In the genomic region with DNA sequence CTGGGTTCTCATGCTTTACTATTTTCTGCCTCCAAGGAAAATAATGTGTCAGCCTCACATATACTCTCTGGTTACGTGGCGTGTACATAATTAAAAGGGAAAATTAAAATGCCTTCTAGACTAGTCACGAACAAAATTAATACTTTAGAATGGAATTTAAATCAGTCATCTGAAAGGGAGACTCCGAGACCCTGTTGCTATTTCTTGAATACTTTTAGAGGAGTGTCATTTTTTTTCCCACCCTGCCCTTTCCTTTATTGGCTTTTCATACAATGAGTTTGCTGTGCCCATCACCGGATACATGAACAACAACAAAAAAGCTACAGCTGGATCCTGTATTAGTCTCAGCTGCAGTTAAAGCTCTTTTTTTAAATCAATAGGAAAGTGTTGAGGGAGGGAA, we compare ENCODE assay signal across 11 cellular contexts. TPM values are rescaled to one million over a fixed set of nuclear protein-coding genes. Genes with fewer than 3 reads are reported as not detected.
A peak's percentile ranks its signal among the peaks of the same experiment; 100 is the strongest.
DNase-seq lines count a peak whose midpoint lies in the region; ATAC-seq and TF ChIP-seq lines count a peak whose summit lies in the region.
"Had no signal": no experiment of that assay in that cellular context is flagged by ENCODE, and none has a peak within 500 bp of the region (broad histone marks: within the 10 kb centered on the region; RNA-seq: fewer than 3 reads in every experiment).

No MANE protein-coding gene starts in this region.

- no peaks in the 10 kb centered on the region for H3K9me3 ChIP-seq in right atrium auricular region
- H3K9me3 ChIP-seq in mesenchymal stem cell (ENCODE audit: control insufficient read depth, low read length) = no peaks in the 10 kb centered on the region
- H3K9me3 ChIP-seq: transverse colon had no signal

- H4K8ac ChIP-seq in mesenchymal stem cell (ENCODE audit: low read length) = no peak overlapping the region

- H3K23ac ChIP-seq in mesenchymal stem cell (ENCODE audit: low read length in 2 of 2) = no peak overlapping the region

- no peak overlapping the region for H2AK5ac ChIP-seq in mesenchymal stem cell (ENCODE audit: low read length, severe bottlenecking)

- no peak overlapping the region for H2BK120ac ChIP-seq in mesenchymal stem cell (ENCODE audit: low read depth, low read length)

- H3K4me2 ChIP-seq in mesenchymal stem cell (ENCODE audit: low read length, poor library complexity, severe bottlenecking) = peak overlapping the region; percentile 10

- peaks cover 24% of the 10 kb centered on the region for H3K79me1 ChIP-seq in mesenchymal stem cell (replicated peaks; ENCODE audit: low read length, poor library complexity, severe bottlenecking)

- WGBS in mesenchymal stem cell = 18% methylated on average over 1 of the region's 5 CpGs

- no peaks in the 10 kb centered on the region for H3K36me3 Mint-ChIP-seq in activated CD4-positive, alpha-beta memory T cell treated with anti-CD3 and anti-CD28 coated beads, Interleukin-2, amount 10 ng/mL, durations not matched to agents 7 days and 5 days (ENCODE audit: low read depth)

- in situ Hi-C loops in brain microvascular endothelial cell (cut with HindIII; ENCODE audit: low pct_ligation_motif_present, low sequenced_read_pairs) = no loop called here

- DNase-seq in right atrium auricular region (ENCODE audit: low spot score) (no peak), Right ventricle myocardium superior (no peak), brain microvascular endothelial cell (no peak), mesenchymal stem cell (peak; percentile 52), H7 (no peak)
- no peak for DNase-seq in activated CD4-positive, alpha-beta memory T cell treated with anti-CD3 and anti-CD28 coated beads, Interleukin-2, amount 10 ng/mL, durations not matched to agents 7 days and 5 days
- DNase-seq: ACHN, DND-41, transverse colon had no signal

- peaks cover 66% of the 10 kb centered on the region for H3K27me3 Mint-ChIP-seq in activated CD4-positive, alpha-beta memory T cell treated with anti-CD3 and anti-CD28 coated beads, Interleukin-2, amount 10 ng/mL, durations not matched to agents 7 days and 5 days

- no peak overlapping the region for H3K27ac Mint-ChIP-seq in activated CD4-positive, alpha-beta memory T cell treated with anti-CD3 and anti-CD28 coated beads, Interleukin-2, amount 10 ng/mL, durations not matched to agents 7 days and 5 days

- no peaks in the 10 kb centered on the region for H3K27me3 ChIP-seq in right atrium auricular region
- no peaks in the 10 kb centered on the region for H3K27me3 ChIP-seq in brain microvascular endothelial cell (replicated peaks)
- H3K27me3 ChIP-seq in mesenchymal stem cell (ENCODE audit: control insufficient read depth in 1 of 2, insufficient read depth in 1 of 2, low read length in 2 of 2) = no peaks in the 10 kb centered on the region
- no peaks in the 10 kb centered on the region; the same call in 1 of the 2 replicates for H3K27me3 ChIP-seq in H7 (ENCODE audit: control insufficient read depth, insufficient read depth, low read length)
- H3K27me3 ChIP-seq: transverse colon had no signal

- peaks cover 20% of the 10 kb centered on the region for H3K4me1 Mint-ChIP-seq in activated CD4-positive, alpha-beta memory T cell treated with anti-CD3 and anti-CD28 coated beads, Interleukin-2, amount 10 ng/mL, durations not matched to agents 7 days and 5 days

- H3K4me3 Mint-ChIP-seq in activated CD4-positive, alpha-beta memory T cell treated with anti-CD3 and anti-CD28 coated beads, Interleukin-2, amount 10 ng/mL, durations not matched to agents 7 days and 5 days = no peak overlapping the region

- intact Hi-C loops in Right ventricle myocardium superior (cut with DNase I) = no loop called here

- no peak overlapping the region for H2BK15ac ChIP-seq in mesenchymal stem cell (ENCODE audit: low read depth, poor library complexity, severe bottlenecking)

- peak overlapping the region; percentile 20 to 51 for H3K27ac ChIP-seq in right atrium auricular region
- H3K27ac ChIP-seq in brain microvascular endothelial cell = peak overlapping the region; percentile 93
- no peak overlapping the region for H3K27ac ChIP-seq in mesenchymal stem cell (ENCODE audit: low read length, poor library complexity, severe bottlenecking)

- H3K18ac ChIP-seq in mesenchymal stem cell (ENCODE audit: low read depth in 1 of 2, low read length in 2 of 2) = no peak overlapping the region

- ATAC-seq in Right ventricle myocardium superior (ENCODE audit: poor library complexity) (no peak), HG03159 (IDR thresholded peaks at IDR 0.05; ENCODE audit: unreplicated experiment) (no peak), HG03432 (IDR thresholded peaks at IDR 0.05; ENCODE audit: unreplicated experiment) (no peak)

- no peak overlapping the region for H2BK5ac ChIP-seq in mesenchymal stem cell (ENCODE audit: low read depth, low read length, poor library complexity, severe bottlenecking)

- H3K4ac ChIP-seq in mesenchymal stem cell (ENCODE audit: low read depth in 1 of 2, low read length in 2 of 2) = no peak overlapping the region

- CTCF ChIA-PET in activated CD4-positive, alpha-beta memory T cell treated with anti-CD3 and anti-CD28 coated beads, Interleukin-2, amount 10 ng/mL, durations not matched to agents 7 days and 5 days (lab: Charles Lee) = no interaction called here

- H3K14ac ChIP-seq in mesenchymal stem cell (ENCODE audit: low read length in 2 of 2) = no peak overlapping the region

- no peak overlapping the region for H2AFZ ChIP-seq in mesenchymal stem cell (ENCODE audit: low read depth, low read length)

- POLR2A ChIA-PET in activated CD4-positive, alpha-beta memory T cell treated with anti-CD3 and anti-CD28 coated beads, Interleukin-2, amount 10 ng/mL, durations not matched to agents 7 days and 5 days (lab: Charles Lee) = no interaction called here

- H3K36me3 ChIP-seq in right atrium auricular region = no peaks in the 10 kb centered on the region
- H3K36me3 ChIP-seq in brain microvascular endothelial cell (replicated peaks) = no peaks in the 10 kb centered on the region
- H3K36me3 ChIP-seq in mesenchymal stem cell (ENCODE audit: control insufficient read depth in 1 of 2, insufficient read depth in 2 of 2, low read depth in 1 of 2, low read length in 2 of 2) = no peaks in the 10 kb centered on the region
- no peaks in the 10 kb centered on the region for H3K36me3 ChIP-seq in H7 (replicated peaks; ENCODE audit: control insufficient read depth, insufficient read depth, low read length)
- H3K36me3 ChIP-seq: transverse colon had no signal

- peaks cover 0 to 93% of the 10 kb centered on the region in 2 donors for H3K4me1 ChIP-seq in right atrium auricular region
- peaks cover 3% of the 10 kb centered on the region for H3K4me1 ChIP-seq in mesenchymal stem cell (ENCODE audit: control insufficient read depth, insufficient read depth, low read depth, low read length)

- no peak overlapping the region for H4K91ac ChIP-seq in mesenchymal stem cell (ENCODE audit: low read length)

- H3K9ac ChIP-seq in mesenchymal stem cell (ENCODE audit: low read length) = peak overlapping the region; percentile 75

- no peak overlapping the region for H3K4me3 ChIP-seq in right atrium auricular region
- no peak overlapping the region for H3K4me3 ChIP-seq in brain microvascular endothelial cell (ENCODE audit: low read depth, low read length)
- H3K4me3 ChIP-seq in mesenchymal stem cell (ENCODE audit: insufficient read depth in 1 of 2, low read depth in 1 of 2, low read length in 2 of 2) = no peak overlapping the region
- no peak overlapping the region for H3K4me3 ChIP-seq in H7 (ENCODE audit: insufficient read depth, low read depth, low read length)
- H3K4me3 ChIP-seq: transverse colon had no signal

- no peaks in the 10 kb centered on the region for H3K9me3 Mint-ChIP-seq in activated CD4-positive, alpha-beta memory T cell treated with anti-CD3 and anti-CD28 coated beads, Interleukin-2, amount 10 ng/mL, durations not matched to agents 7 days and 5 days

- TF ChIP-seq CTCF in right atrium auricular region (IDR thresholded peaks at IDR 0.05) (no peak), brain microvascular endothelial cell (IDR thresholded peaks at IDR 0.05; ENCODE audit: low read depth, low read length, missing control alignments) (no peak)

- no peak overlapping the region for H2BK12ac ChIP-seq in mesenchymal stem cell (ENCODE audit: low read length in 2 of 2)

RNA-seq across cellular contexts. Expression of a gene that starts 20.1 kb away (rescaled TPM):
- 10 to 100 TPM; 27.2 to 34.0 TPM for total RNA-seq in right atrium auricular region
- 25.6 TPM for total RNA-seq in Right ventricle myocardium superior
- 29.0 TPM for polyA plus RNA-seq in mesenchymal stem cell (2013, experiment 1 of 2)
- polyA plus RNA-seq in mesenchymal stem cell (2013, experiment 2 of 2) = 33.4 TPM
- 1 to 10 TPM; 1.2 to 1.7 TPM for total RNA-seq in activated CD4-positive, alpha-beta memory T cell treated with anti-CD3 and anti-CD28 coated beads, Interleukin-2, amount 10 ng/mL, durations not matched to agents 7 days and 5 days
- 14.0 and 14.3 TPM in 2 replicates for total RNA-seq in H7 (2014; rRNA removed; shearing (Covaris generic))
